ENCODE assay signal across 14 cellular contexts in genomic region chr2:159098374-159098773, GRCh38.
DNase-seq lines count a peak whose midpoint lies in the region; ATAC-seq and TF ChIP-seq lines count a peak whose summit lies in the region.
"Had no signal": no experiment of that assay in that cellular context is flagged by ENCODE, and none has a peak within 500 bp of the region (broad histone marks: within the 10 kb centered on the region; RNA-seq: fewer than 3 reads in every experiment).

No MANE protein-coding gene starts in this region.

- no peak overlapping the region for H3K4me3 Mint-ChIP-seq in stimulated activated naive CD8-positive, alpha-beta T cell treated with anti-CD3 and anti-CD28 coated beads, Interleukin-15, Interleukin-2, amounts not matched to agents 100 ng/mL and 50 ng/mL, for 24 hours
- H3K4me3 Mint-ChIP-seq: brain; CD4-positive, CD25-positive, alpha-beta regulatory T cell; effector memory CD8-positive, alpha-beta T cell had no signal

- H3K4me1 ChIP-seq in foreskin keratinocyte (peaks cover 19% of the 10 kb centered on the region), esophagus muscularis mucosa (peaks cover 35 to 50% (median 44%) of the 10 kb centered on the region in 4 donors)

- peaks cover 5% of the 10 kb centered on the region for H3K36me3 Mint-ChIP-seq in stimulated activated naive CD8-positive, alpha-beta T cell treated with anti-CD3 and anti-CD28 coated beads, Interleukin-15, Interleukin-2, amounts not matched to agents 100 ng/mL and 50 ng/mL, for 24 hours (ENCODE audit: low read depth)
- H3K36me3 Mint-ChIP-seq: CD4-positive, CD25-positive, alpha-beta regulatory T cell had no signal

- H3K4me1 Mint-ChIP-seq in stimulated activated naive CD8-positive, alpha-beta T cell treated with anti-CD3 and anti-CD28 coated beads, Interleukin-15, Interleukin-2, amounts not matched to agents 100 ng/mL and 50 ng/mL, for 24 hours (ENCODE audit: low read depth), result peaks cover 28% of the 10 kb centered on the region

- intact Hi-C loops in esophagus muscularis mucosa (cut with DNase I), result no loop called here

- WGBS in esophagus muscularis mucosa, result 86% methylated on average over 3 of the region's 3 CpGs

- H3K27me3 ChIP-seq in foreskin keratinocyte (no peaks in the 10 kb centered on the region), esophagus muscularis mucosa (no peaks in the 10 kb centered on the region)
- H3K27me3 ChIP-seq: sigmoid colon had no signal

- H3K27ac ChIP-seq in foreskin keratinocyte, result peak overlapping the region; percentile 48
- peak overlapping the region in 2 of 4 donors; percentile 7 to 25 for H3K27ac ChIP-seq in esophagus muscularis mucosa (replicated peaks in 1 of 4)

- peaks cover 8% of the 10 kb centered on the region for H3K9me3 Mint-ChIP-seq in stimulated activated naive CD8-positive, alpha-beta T cell treated with anti-CD3 and anti-CD28 coated beads, Interleukin-15, Interleukin-2, amounts not matched to agents 100 ng/mL and 50 ng/mL, for 24 hours

- no peak for TF ChIP-seq EP300 in esophagus muscularis mucosa (IDR thresholded peaks at IDR 0.05)

- H3K4me3 ChIP-seq in esophagus muscularis mucosa, result no peak overlapping the region
- H3K4me3 ChIP-seq: sigmoid colon had no signal

- TF ChIP-seq CTCF in foreskin keratinocyte (conservative IDR thresholded peaks at IDR 0.05) (no peak), esophagus muscularis mucosa (IDR thresholded peaks at IDR 0.05) (no peak)

- peak; percentile 65 for DNase-seq in DMS153 (lab: John Stamatoyannopoulos, UW)
- no peak for DNase-seq in DMS153 treated with DMSO at 0.1 percent for 48 hours (lab: John Stamatoyannopoulos, UW; ENCODE audit: unreplicated experiment)
- DNase-seq in SW480 (ENCODE audit: low spot score), result peak; percentile 87
- DNase-seq in foreskin keratinocyte, result no peak
- no peak for DNase-seq in NOMO-1 treated with DMSO at 0.1 percent for 48 hours (lab: John Stamatoyannopoulos, UW; ENCODE audit: unreplicated experiment)
- DNase-seq in esophagus muscularis mucosa (ENCODE audit: extremely low spot score), result no peak
- DNase-seq: 8988T; effector memory CD8-positive, alpha-beta T cell; NCI-H2171; sigmoid colon had no signal

- peaks cover 0 to 7% (median 0%) of the 10 kb centered on the region in 4 donors for H3K36me3 ChIP-seq in esophagus muscularis mucosa

- no peak for TF ChIP-seq POLR2A in esophagus muscularis mucosa (IDR thresholded peaks at IDR 0.05; ENCODE audit: low read depth)

- H3K27me3 Mint-ChIP-seq in stimulated activated naive CD8-positive, alpha-beta T cell treated with anti-CD3 and anti-CD28 coated beads, Interleukin-15, Interleukin-2, amounts not matched to agents 100 ng/mL and 50 ng/mL, for 24 hours, result no peaks in the 10 kb centered on the region
- H3K27me3 Mint-ChIP-seq: brain had no signal

- peaks cover 0 to 8% (median 6%) of the 10 kb centered on the region in 4 donors for H3K9me3 ChIP-seq in esophagus muscularis mucosa

- ATAC-seq in foreskin keratinocyte, result no peak
- no peak for ATAC-seq in HG02852 (IDR thresholded peaks at IDR 0.05; ENCODE audit: unreplicated experiment)
- ATAC-seq: effector memory CD8-positive, alpha-beta T cell had no signal

- H3K27ac Mint-ChIP-seq in stimulated activated naive CD8-positive, alpha-beta T cell treated with anti-CD3 and anti-CD28 coated beads, Interleukin-15, Interleukin-2, amounts not matched to agents 100 ng/mL and 50 ng/mL, for 24 hours, result peak overlapping the region; percentile 39
- H3K27ac Mint-ChIP-seq: CD4-positive, CD25-positive, alpha-beta regulatory T cell; effector memory CD8-positive, alpha-beta T cell had no signal

Comparison
In these comparisons a context has a peak if more than half of its experiments do, and no peak if none do; other contexts are left out.
1. DNase-seq: peak in DMS153 (single experiment) and SW480 (single experiment); none in DMS153 treated with DMSO at 0.1 percent for 48 hours (single experiment), foreskin keratinocyte (0 of 2), NOMO-1 treated with DMSO at 0.1 percent for 48 hours (single experiment) and esophagus muscularis mucosa (single experiment).